Comparison of ENCODE assay signal across 10 cellular contexts in genomic region chr22:36161793-36162126, GRCh38. TPM values are rescaled to one million over a fixed set of nuclear protein-coding genes. Genes with fewer than 3 reads are reported as not detected.
DNase-seq lines count a peak whose midpoint lies in the region; ATAC-seq, FAIRE-seq and TF ChIP-seq lines count a peak whose summit lies in the region.
"Not testable (repeated sequence)": the region's sequence is repeated elsewhere in the genome, so short reads cannot be mapped to it uniquely, and the experiment has no call there.
"Had no signal": no experiment of that assay in that cellular context is flagged by ENCODE, and none has a peak within 500 bp of the region (broad histone marks: within the 10 kb centered on the region; RNA-seq: fewer than 3 reads in every experiment).

No MANE protein-coding gene starts in this region.

- H3K4me3 ChIP-seq in DND-41 (ENCODE audit: low read depth in 1 of 2, low read length in 2 of 2) (peak overlapping the region in 1 of 2 experiments; percentile 63; a peak in 2 of 4 replicates), GM12878 (peak overlapping the region; percentile 55; the same call in 1 of the 2 replicates)
- H3K4me3 ChIP-seq in KMS-11 (IDR thresholded peaks at IDR 0.05; ENCODE audit: insufficient read depth, low read depth, low read length); right atrium auricular region; skin epidermis; transverse colon: not testable (repeated sequence)

- not testable (repeated sequence) for H2AFZ ChIP-seq in DND-41 (ENCODE audit: low read depth, low read length)
- H2AFZ ChIP-seq in KMS-11 (ENCODE audit: low read depth), result peak overlapping the region; percentile 74; the same call in 1 of the 2 replicates
- peak overlapping the region; percentile 6; the same call in 1 of the 2 replicates for H2AFZ ChIP-seq in GM12878 (ENCODE audit: control insufficient read depth, low read depth, low read length)

- not testable (repeated sequence) for BruUV-seq in GM12878 (replicated peaks; lab: Mats Ljungman, UMichigan)

- H3K9ac ChIP-seq in DND-41 (ENCODE audit: low read depth, low read length) (peak overlapping the region; percentile 71), KMS-11 (peak overlapping the region; percentile 29; the same call in 1 of the 2 replicates), GM12878 (ENCODE audit: control insufficient read depth, insufficient read depth, low read length) (peak overlapping the region; percentile 24; the same call in 1 of the 2 replicates)

- not testable (repeated sequence) for TF ChIP-seq CTCF in DND-41 (IDR thresholded peaks at IDR 0.05; ENCODE audit: borderline replicate concordance, extremely low read depth, low read length, poor library complexity, severe bottlenecking); KMS-11 (conservative IDR thresholded peaks at IDR 0.05; ENCODE audit: low read depth, low read length); GM12878 (IDR thresholded peaks at IDR 0.05 in 2 of 3, conservative IDR thresholded peaks at IDR 0.05 in 1 of 3; ENCODE audit: control insufficient read depth in 2 of 3, extremely low read depth in 1 of 3, insufficient read depth in 1 of 3, low read depth in 3 of 3, low read length in 3 of 3); right atrium auricular region (IDR thresholded peaks at IDR 0.05); transverse colon (IDR thresholded peaks at IDR 0.05)

- 16% methylated on average over 5 of the region's 5 CpGs for WGBS in GM12878 (ENCODE audit: insufficient coverage, insufficient replicate concordance, low lambda C conversion rate, missing lambda C conversion rate)
- WGBS in transverse colon (ENCODE audit: low coverage in 1 of 2), 2 donors, result 65 to 83% methylated on average over 1 to 5 of the region's 5 CpGs

- H3K4me2 ChIP-seq in DND-41 (ENCODE audit: insufficient read depth, low read length), result peak overlapping the region; percentile 82
- peak overlapping the region; percentile 87 for H3K4me2 ChIP-seq in KMS-11
- peak overlapping the region; percentile 99 for H3K4me2 ChIP-seq in GM12878 (ENCODE audit: control insufficient read depth, insufficient read depth)

- not testable (repeated sequence) for H3K36me3 ChIP-seq in DND-41 (ENCODE audit: insufficient read depth, low read length); KMS-11 (ENCODE audit: insufficient read depth); GM12878 (ENCODE audit: control insufficient read depth in 2 of 2, insufficient read depth in 2 of 2, low read length in 1 of 2); right atrium auricular region; transverse colon

- CTCF ChIA-PET in GM12878 (lab: Yijun Ruan, JAX), result interaction anchor here (0.6 to 11.9 kb wide), 7 partner anchors 9 to 331 kb away, joined by 3 to 150 read pairs (median 3); no protein-coding TSS in a partner anchor

- POLR2A ChIA-PET in GM12878 (lab: Charles Lee), result interaction anchor here (1.5 to 2.8 kb wide), 3 partner anchors 8 to 16 kb away, joined by 4 to 14 read pairs (median 4); no protein-coding TSS in a partner anchor

- H3K4me1 ChIP-seq in DND-41 (ENCODE audit: insufficient read depth, low read length) (peaks cover 80% of the 10 kb centered on the region), KMS-11 (ENCODE audit: low read depth, poor library complexity, severe bottlenecking) (peaks cover 74% of the 10 kb centered on the region), GM12878 (ENCODE audit: control insufficient read depth, insufficient read depth, low read length) (peaks cover 59% of the 10 kb centered on the region), right atrium auricular region (peaks cover 0 to 37% of the 10 kb centered on the region in 2 donors), transverse colon (peaks cover 5 to 53% (median 20%) of the 10 kb centered on the region in 4 donors)

- TF ChIP-seq POLR2A in GM12878 (IDR thresholded peaks at IDR 0.05; ENCODE audit: low read depth, low read length); transverse colon (IDR thresholded peaks at IDR 0.05): not testable (repeated sequence)

- SMC1A ChIA-PET in GM12878 (lab: Charles Lee; ENCODE audit: uncharacterized antibody, unreplicated experiment), result interaction anchor here (0.6 to 10.7 kb wide), 8 partner anchors 9 to 197 kb away, joined by 3 to 154 read pairs (median 6); partner anchors contain the start of genes APOL1 and APOL2

- peaks cover 72% of the 10 kb centered on the region for H3K4me1 Mint-ChIP-seq in T-helper 2 cell treated with Interferon-gamma antibody and Interleukin-4, amounts not matched to agents 5 μg/mL and 100 μg/mL, for 36 hours (ENCODE audit: low read depth)

- not testable (repeated sequence) for H3K27me3 Mint-ChIP-seq in T-helper 2 cell treated with Interferon-gamma antibody and Interleukin-4, amounts not matched to agents 5 μg/mL and 100 μg/mL, for 36 hours (ENCODE audit: low read depth)

- H3K27ac ChIP-seq in DND-41 (ENCODE audit: low read length) (peak overlapping the region; percentile 95), KMS-11 (peak overlapping the region; percentile 72), GM12878 (ENCODE audit: control insufficient read depth, insufficient read depth) (peak overlapping the region; percentile 94), skin epidermis (peak overlapping the region in 15 of 21 experiments; percentile 2 to 99 (median 75)), transverse colon (peak overlapping the region; percentile 38 to 95 (median 88))
- H3K27ac ChIP-seq in right atrium auricular region, result not testable (repeated sequence)

- H3K79me2 ChIP-seq in DND-41 (ENCODE audit: insufficient read depth, low read length) (peaks cover 34% of the 10 kb centered on the region), GM12878 (ENCODE audit: control insufficient read depth, insufficient read depth, low read length) (peaks cover 39% of the 10 kb centered on the region)
- not testable (repeated sequence) for H3K79me2 ChIP-seq in KMS-11 (ENCODE audit: insufficient read depth, low read depth)

- peak overlapping the region; percentile 93 for H3K4me3 Mint-ChIP-seq in T-helper 2 cell treated with Interferon-gamma antibody and Interleukin-4, amounts not matched to agents 5 μg/mL and 100 μg/mL, for 36 hours

- peak; percentile 38 for ATAC-seq in DND-41 (ENCODE audit: insufficient read depth, low read depth)
- not testable (repeated sequence) for ATAC-seq in GM12878

- H3K27ac Mint-ChIP-seq in T-helper 2 cell treated with Interferon-gamma antibody and Interleukin-4, amounts not matched to agents 5 μg/mL and 100 μg/mL, for 36 hours, result peak overlapping the region; percentile 89

- H3K9me3 Mint-ChIP-seq in T-helper 2 cell treated with Interferon-gamma antibody and Interleukin-4, amounts not matched to agents 5 μg/mL and 100 μg/mL, for 36 hours, result not testable (repeated sequence)

- RAD21 ChIA-PET in GM12878 (lab: Charles Lee; ENCODE audit: unreplicated experiment), result interaction anchor here (3.2 to 7.4 kb wide), 2 partner anchors 18 to 77 kb away, joined by 18 to 71 read pairs; partner anchors contain the start of gene APOL2

- intact Hi-C loops in GM12878 (cut with micrococcal nuclease; ENCODE audit: unreplicated experiment); transverse colon (cut with DNase I; ENCODE audit: low total_unique reads): not testable (repeated sequence)

- not testable (repeated sequence) for H3K27me3 ChIP-seq in DND-41 (ENCODE audit: insufficient read depth, low read length, poor library complexity); KMS-11 (ENCODE audit: insufficient read depth, low read depth); GM12878 (replicated peaks in 1 of 2; ENCODE audit: control insufficient read depth in 2 of 2, insufficient read depth in 2 of 2, low read length in 1 of 2); right atrium auricular region; transverse colon

- not testable (repeated sequence) for H4K20me1 ChIP-seq in DND-41 (ENCODE audit: insufficient read depth, low read length); KMS-11 (ENCODE audit: insufficient read depth); GM12878 (ENCODE audit: control insufficient read depth, insufficient read depth)

- not testable (repeated sequence) for DNase-seq in DND-41; T-helper 2 cell treated with Interferon-gamma antibody and Interleukin-4, amounts not matched to agents 5 μg/mL and 100 μg/mL, for 36 hours (ENCODE audit: low spot score); GM12878 (ENCODE audit: low read depth, low spot score); transverse colon
- DNase-seq in activated T-cell treated with anti-CD3 and anti-CD28 coated beads, Interleukin-2, amount 50 U/mL, for 48 hours, result peak; percentile 40 to 46
- peak; percentile 48 for DNase-seq in right atrium auricular region (ENCODE audit: low spot score)

- in situ Hi-C loops in GM12878 (cut with MboI); transverse colon (cut with MboI; ENCODE audit: low pct_ligation_motif_present in 1 of 4, low pct_unique_long_range_greater_than_20kb in 1 of 4, low sequenced_read_pairs in 3 of 4): not testable (repeated sequence)

- H3K9me3 ChIP-seq in DND-41 (ENCODE audit: insufficient read depth, low read length, severe bottlenecking); GM12878 (replicated peaks; ENCODE audit: control insufficient read depth, insufficient read depth, low read length); right atrium auricular region; transverse colon: not testable (repeated sequence)

- peaks cover 22% of the 10 kb centered on the region for H3K36me3 Mint-ChIP-seq in T-helper 2 cell treated with Interferon-gamma antibody and Interleukin-4, amounts not matched to agents 5 μg/mL and 100 μg/mL, for 36 hours (ENCODE audit: low read depth)

- not testable (repeated sequence) for FAIRE-seq in GM12878 (lab: Jason Lieb, UNC)

- not testable (repeated sequence) for TF ChIP-seq RAD21 in GM12878 (IDR thresholded peaks at IDR 0.05; ENCODE audit: insufficient read depth, low read depth, low read length)

- TF ChIP-seq EP300 in GM12878 (IDR thresholded peaks at IDR 0.05; ENCODE audit: borderline replicate concordance in 1 of 2, control insufficient read depth in 1 of 2, low read depth in 2 of 2, low read length in 2 of 2); transverse colon (IDR thresholded peaks at IDR 0.05; ENCODE audit: low read depth): not testable (repeated sequence)

RNA-seq across cellular contexts. Expression of gene APOL3, which starts 1.2 kb away (rescaled TPM):
- 65.5 and 77.0 TPM in 2 replicates for total RNA-seq in GM12878 (2013; cell fraction: nucleolus; rRNA removed)
- total RNA-seq in GM12878 (2014; rRNA removed), result 66.8 and 66.9 TPM in 2 replicates
- 51.7 and 53.4 TPM in 2 replicates for total RNA-seq in GM12878 (2014; rRNA removed; fragmentation: Illumina TruSeq; extraction: Trizol)
- total RNA-seq in GM12878 (2021), result 50.6 and 56.9 TPM in 2 replicates
- 23.9 TPM for polyA plus RNA-seq in GM12878 (2011; ENCODE audit: low read depth)
- polyA plus RNA-seq in GM12878 (2011; rRNA removed), result 48.6 and 52.4 TPM in 2 replicates
- polyA plus RNA-seq in GM12878 (2011; cell fraction: cytosol; rRNA removed), result 58.4 and 58.6 TPM in 2 replicates
- 53.1 and 75.8 TPM in 2 replicates for polyA plus RNA-seq in GM12878 (2011; cell fraction: nucleus; rRNA removed)
- polyA plus RNA-seq in GM12878 (2012), result 27.5 and 31.6 TPM in 2 replicates
- 62.4 and 63.1 TPM in 2 replicates for polyA plus RNA-seq in GM12878 (2014; fragmentation: Illumina TruSeq; extraction: Trizol)
- 10 to 100 TPM in 1 of 2 experiments, 1 to 10 TPM in 1; 6.9 to 33.7 TPM for polyA plus RNA-seq in GM12878 (2014; fragmentation: Nextera tagmentation; extraction: Ambion mirVana)
- polyA plus RNA-seq in GM12878 (2014; rRNA removed), result 42.9 and 44.5 TPM in 2 replicates
- polyA plus RNA-seq in GM12878 (2016; fragmentation: Nextera tagmentation; extraction: Ambion mirVana), result 10 to 100 TPM; 21.1 to 23.3 TPM
- polyA minus RNA-seq in GM12878 (2011; rRNA and poly(A)+ RNA removed), result 72.4 and 88.2 TPM in 2 replicates
- polyA minus RNA-seq in GM12878 (2011; cell fraction: cytosol; rRNA and poly(A)+ RNA removed), result 19.2 and 22.1 TPM in 2 replicates
- polyA minus RNA-seq in GM12878 (2011; cell fraction: nucleus; rRNA and poly(A)+ RNA removed), result 28.0 and 35.9 TPM in 2 replicates
- total RNA-seq in right atrium auricular region, result 10 to 100 TPM; 13.8 to 29.5 TPM
- 10 to 100 TPM in 3 of 4 donors, 1 to 10 TPM in 1; 8.7 to 53.9 (median 19.4) TPM for total RNA-seq in transverse colon
- total RNA-seq: H1 had no signal

RNA-seq across cellular contexts. Expression of gene APOL4, which starts 39.8 kb away (rescaled TPM):
- total RNA-seq in GM12878 (2013; cell fraction: nucleolus; rRNA removed), result not detected in 2 replicates
- total RNA-seq in GM12878 (2014; rRNA removed) (not detected in 2 replicates), GM12878 (2014; rRNA removed; fragmentation: Illumina TruSeq; extraction: Trizol) (not detected in 2 replicates), GM12878 (2021) (0.13 TPM in 1 of 2 replicates, not detected in the other), right atrium auricular region (1 to 10 TPM in 1 of 2 donors, under 1 TPM in 1; 0.24 to 2.1 TPM), transverse colon (1 to 10 TPM in 2 of 4 donors, under 1 TPM in 1, not detected in 1; 0.16 to 9.0 (median 1.8) TPM)
- 0.09 TPM for polyA plus RNA-seq in GM12878 (2011; ENCODE audit: low read depth)
- polyA plus RNA-seq in GM12878 (2011; rRNA removed) (not detected in 2 replicates), GM12878 (2014; fragmentation: Illumina TruSeq; extraction: Trizol) (0.13 and 0.24 TPM in 2 replicates), GM12878 (2014; fragmentation: Nextera tagmentation; extraction: Ambion mirVana) (not detected), GM12878 (2014; rRNA removed) (0.03 and 0.22 TPM in 2 replicates), GM12878 (2016; fragmentation: Nextera tagmentation; extraction: Ambion mirVana) (under 1 TPM in 1 of 2 experiments, not detected in 1; 0.19 TPM)
- not detected in 2 replicates for polyA plus RNA-seq in GM12878 (2011; cell fraction: cytosol; rRNA removed)
- polyA plus RNA-seq in GM12878 (2011; cell fraction: nucleus; rRNA removed), result 0.04 and 0.09 TPM in 2 replicates
- 0.13 TPM in 1 of 2 replicates, not detected in the other for polyA plus RNA-seq in GM12878 (2012)
- 0.26 TPM in 1 of 2 replicates, not detected in the other for polyA minus RNA-seq in GM12878 (2011; rRNA and poly(A)+ RNA removed)
- not detected in 2 replicates for polyA minus RNA-seq in GM12878 (2011; cell fraction: cytosol; rRNA and poly(A)+ RNA removed)
- polyA minus RNA-seq in GM12878 (2011; cell fraction: nucleus; rRNA and poly(A)+ RNA removed), result not detected in 2 replicates
- total RNA-seq: H1 had no signal
- polyA plus RNA-seq: smooth muscle cell had no signal
